ENCODE assay signal across 8 cellular contexts in genomic region chr17:44066204-44066930, GRCh38.
DNase-seq lines count a peak whose midpoint lies in the region; ATAC-seq lines count a peak whose summit lies in the region.

Gene LSM12 (minus strand): TSS chr17:44066671. CDS start chr17:44066587, 84 bp downstream.

- H3K4me1 ChIP-seq in ACC112 (ENCODE audit: control insufficient read depth, insufficient read depth, low read length, unreplicated experiment), result peaks cover 19% of the 10 kb centered on the region

- peak; percentile 84 for DNase-seq in NCI-H345 treated with DMSO at 0.1 percent for 48 hours (lab: John Stamatoyannopoulos, UW; ENCODE audit: unreplicated experiment)
- peak; percentile 88 for DNase-seq in central memory CD4-positive, alpha-beta T cell
- peak; percentile 97 for DNase-seq in islet precursor cell
- peak; percentile 83 to 87 for DNase-seq in stimulated activated CD4-positive, alpha-beta T cell treated with anti-CD3 and anti-CD28 coated beads, Interleukin-12 subunit alpha, Interleukin-12 subunit beta, amount 100 ng/mL, for 24 hours (ENCODE audit: low read depth in 2 of 2)

- H3K36me3 ChIP-seq in ACC112 (ENCODE audit: insufficient read depth, low read length), result peaks cover 8% of the 10 kb centered on the region; the same call in 1 of the 2 replicates

- ATAC-seq in GM18909 (IDR thresholded peaks at IDR 0.05; ENCODE audit: poor library complexity, unreplicated experiment) (peak; percentile 69), HG03280 (IDR thresholded peaks at IDR 0.05; ENCODE audit: unreplicated experiment) (peak; percentile 67)
- ATAC-seq in activated CD4-positive, CD25-positive, alpha-beta regulatory T cell treated with anti-CD3 and anti-CD28 coated beads, Interleukin-2, amount 50 U/mL, for 24 hours, result peak; percentile 83 to 85

- peak within 1 kb of the TSS; percentile 98 for H3K4me3 ChIP-seq in ACC112 (ENCODE audit: low read depth, low read length)

- H3K79me2 ChIP-seq in ACC112 (ENCODE audit: control insufficient read depth, insufficient read depth, low read length, unreplicated experiment), result peaks cover 44% of the 10 kb centered on the region

- peak within 1 kb of the TSS; percentile 85 for H2AFZ ChIP-seq in ACC112 (ENCODE audit: low read length, unreplicated experiment)

- H3K27ac ChIP-seq in ACC112 (ENCODE audit: low read depth, low read length), result peak within 1 kb of the TSS; percentile 92

- H3K27me3 ChIP-seq in ACC112 (ENCODE audit: insufficient read depth, low read length), result no peaks in the 10 kb centered on the region

Comparison
In these comparisons a context has a peak if more than half of its experiments do, and no peak if none do; other contexts are left out.
1. Peak in every context shown above with its lines: DNase-seq, ATAC-seq, H3K4me3 ChIP-seq and H3K27ac ChIP-seq.